In genomic region chr10:132452651-132453469, GRCh38 we compare ENCODE assay signal across 1 cellular context.
A peak's percentile ranks its signal among the peaks of the same experiment; 100 is the strongest.
TF ChIP-seq lines count a peak whose summit lies in the region.

No MANE protein-coding gene starts in this region.

TF ChIP-seq in HepG2, 621 proteins besides CTCF, POLR2A, EP300 and RAD21 (continued from another document):
- TF ChIP-seq AHDC1 (CRISPR knock-in tag; IDR thresholded peaks at IDR 0.05; ENCODE audit: borderline replicate concordance): no peak
- TF ChIP-seq LCORL (IDR thresholded peaks at IDR 0.05): no peak
- TF ChIP-seq LCORL (CRISPR knock-in tag; IDR thresholded peaks at IDR 0.05): 0 out of 2 replicates have a peak, but pooled peaks have one; percentile 28
- no peak for TF ChIP-seq ZNF605 (CRISPR knock-in tag; IDR thresholded peaks at IDR 0.05)
- no peak for TF ChIP-seq ZNF205 (CRISPR knock-in tag; IDR thresholded peaks at IDR 0.05)
- peak; percentile 91; the same call in 1 of the 2 replicates for TF ChIP-seq KLF12 (CRISPR knock-in tag; IDR thresholded peaks at IDR 0.05; ENCODE audit: borderline replicate concordance)
- TF ChIP-seq GZF1 (CRISPR knock-in tag; IDR thresholded peaks at IDR 0.05): no peak
- no peak for TF ChIP-seq MATR3 (CRISPR knock-in tag; IDR thresholded peaks at IDR 0.05)
- 0 out of 2 replicates have a peak, but pooled peaks have one; percentile 34 for TF ChIP-seq KAT8 (CRISPR knock-in tag; IDR thresholded peaks at IDR 0.05)
- TF ChIP-seq KDM1A (CRISPR knock-in tag; IDR thresholded peaks at IDR 0.05): no peak
- TF ChIP-seq ZNF670 (CRISPR knock-in tag; IDR thresholded peaks at IDR 0.05; ENCODE audit: borderline replicate concordance): no peak
- no peak for TF ChIP-seq CSRNP2 (CRISPR knock-in tag; conservative IDR thresholded peaks at IDR 0.05; ENCODE audit: low read depth)
- no peak for TF ChIP-seq SKIL (CRISPR knock-in tag; IDR thresholded peaks at IDR 0.05; ENCODE audit: borderline replicate concordance)
- TF ChIP-seq FOXJ3 (CRISPR knock-in tag; IDR thresholded peaks at IDR 0.05; ENCODE audit: borderline replicate concordance): no peak
- no peak for TF ChIP-seq ZNF709 (CRISPR knock-in tag; IDR thresholded peaks at IDR 0.05)
- TF ChIP-seq SIX1 (CRISPR knock-in tag; IDR thresholded peaks at IDR 0.05; ENCODE audit: borderline replicate concordance): no peak
- TF ChIP-seq FOXM1 (CRISPR knock-in tag; IDR thresholded peaks at IDR 0.05): no peak
- TF ChIP-seq THAP9 (CRISPR knock-in tag; IDR thresholded peaks at IDR 0.05; ENCODE audit: borderline replicate concordance): no peak
- TF ChIP-seq ZNF83 (CRISPR knock-in tag; IDR thresholded peaks at IDR 0.05; ENCODE audit: borderline replicate concordance): no peak
- TF ChIP-seq REXO4 (CRISPR knock-in tag; IDR thresholded peaks at IDR 0.05; ENCODE audit: borderline replicate concordance): no peak
- no peak for TF ChIP-seq ZSCAN12 (CRISPR knock-in tag; IDR thresholded peaks at IDR 0.05)
- TF ChIP-seq ZNF343 (CRISPR knock-in tag; IDR thresholded peaks at IDR 0.05): no peak
- no peak for TF ChIP-seq RORA (CRISPR knock-in tag; IDR thresholded peaks at IDR 0.05)
- TF ChIP-seq NAIF1 (CRISPR knock-in tag; IDR thresholded peaks at IDR 0.05; ENCODE audit: borderline replicate concordance): no peak
- no peak; the same call in 2 of the 3 replicates for TF ChIP-seq MXI1 (IDR thresholded peaks at IDR 0.05; ENCODE audit: borderline replicate concordance, low read depth, low read length)
- no peak for TF ChIP-seq ZNF276 (CRISPR knock-in tag; IDR thresholded peaks at IDR 0.05; ENCODE audit: low read depth)
- no peak for TF ChIP-seq HBP1 (CRISPR knock-in tag; IDR thresholded peaks at IDR 0.05; ENCODE audit: low read depth)
- TF ChIP-seq HMGXB4 (CRISPR knock-in tag; IDR thresholded peaks at IDR 0.05; ENCODE audit: borderline replicate concordance in 1 of 2, low read depth in 1 of 2): 0 out of 4 replicates have a peak, but pooled peaks of 1 of the 2 experiments have one; percentile 41
- no peak for TF ChIP-seq KDM6A (CRISPR knock-in tag; IDR thresholded peaks at IDR 0.05; ENCODE audit: low read depth)
- no peak for TF ChIP-seq ZNF790 (CRISPR knock-in tag; IDR thresholded peaks at IDR 0.05; ENCODE audit: borderline replicate concordance)
- no peak for TF ChIP-seq POLR2AphosphoS2 (IDR thresholded peaks at IDR 0.05; ENCODE audit: low read depth, low read length)
- TF ChIP-seq ZNF576 (CRISPR knock-in tag; IDR thresholded peaks at IDR 0.05): no peak
- TF ChIP-seq IRF9 (CRISPR knock-in tag; IDR thresholded peaks at IDR 0.05; ENCODE audit: borderline replicate concordance): no peak
- TF ChIP-seq ZNF549 (CRISPR knock-in tag; IDR thresholded peaks at IDR 0.05): no peak
- TF ChIP-seq HIC2 (CRISPR knock-in tag; IDR thresholded peaks at IDR 0.05; ENCODE audit: low read depth): no peak
- peak; percentile 25 for TF ChIP-seq YY1 (IDR thresholded peaks at IDR 0.05; ENCODE audit: insufficient read depth, insufficient replicate concordance, low read depth, low read length)
- TF ChIP-seq NFATC3 (CRISPR knock-in tag; IDR thresholded peaks at IDR 0.05): no peak
- no peak for TF ChIP-seq DDIT3 (CRISPR knock-in tag; IDR thresholded peaks at IDR 0.05)
